In the genomic region with DNA sequence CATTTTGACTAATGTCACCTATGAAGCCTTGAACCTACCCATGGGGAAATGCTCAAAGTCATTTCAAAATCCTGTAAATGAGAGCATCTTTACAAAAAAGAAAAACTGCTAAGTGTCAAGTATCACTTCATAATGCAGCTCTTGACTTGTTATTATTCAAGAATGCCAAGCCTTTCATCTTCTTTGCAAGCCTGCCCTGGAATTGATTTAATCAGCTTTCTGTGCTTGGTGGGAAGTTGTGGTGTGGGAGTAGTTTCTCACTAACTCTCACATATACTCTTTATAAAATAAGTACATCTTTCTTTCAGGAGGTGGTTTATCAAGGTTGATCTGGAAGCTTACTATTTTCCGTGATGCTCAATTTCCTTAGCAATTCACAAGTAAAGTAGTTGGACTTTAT, we compare ENCODE assay signal across 6 cellular contexts. TPM values are rescaled to one million over a fixed set of nuclear protein-coding genes. Genes with fewer than 3 reads are reported as not detected.
"Had no signal": no experiment of that assay in that cellular context is flagged by ENCODE, and none has a peak within 500 bp of the region (broad histone marks: within the 10 kb centered on the region; RNA-seq: fewer than 3 reads in every experiment).

No MANE protein-coding gene starts in this region.

- H3K4me3 ChIP-seq: GM23338, K562 had no signal

- H2AFZ ChIP-seq: GM23338 had no signal

- H3K9me3 Mint-ChIP-seq: GM23338, H9 had no signal

- H3K4me3 Mint-ChIP-seq: GM23338, H9 had no signal

- DNase-seq: H9, HCEC 1CT, IMR-90 had no signal

- H3K4me1 Mint-ChIP-seq: GM23338 had no signal

- H3K27ac Mint-ChIP-seq: GM23338, H9 had no signal

- H3K4me2 ChIP-seq: GM23338 had no signal

RNA-seq across cellular contexts. Expression of gene RYR3, which starts 43.6 kb away (rescaled TPM):
- total RNA-seq: HT-29, K562 had no signal
- polyA plus RNA-seq: IMR-90 had no signal
